ENCODE assay signal across 2 cellular contexts in genomic region chr10:93851169-93851568, GRCh38.
TF ChIP-seq lines count a peak whose summit lies in the region.

No MANE protein-coding gene starts in this region.

TF ChIP-seq in GM23338, 12 proteins besides CTCF, POLR2A, EP300 and RAD21 (continued from another document):
- no peak for TF ChIP-seq ETS1 (IDR thresholded peaks at IDR 0.05)
- no peak for TF ChIP-seq ZNF114 (CRISPR knock-in tag; IDR thresholded peaks at IDR 0.05)
- no peak for TF ChIP-seq ZNF462 (CRISPR knock-in tag; IDR thresholded peaks at IDR 0.05)
- no peak for TF ChIP-seq CREB1 (CRISPR knock-in tag; IDR thresholded peaks at IDR 0.05; ENCODE audit: low read depth)
- no peak for TF ChIP-seq EZH2phosphoT487 (IDR thresholded peaks at IDR 0.05; ENCODE audit: unreplicated experiment)
- no peak for TF ChIP-seq POLR2AphosphoS5 (IDR thresholded peaks at IDR 0.05; ENCODE audit: low read depth)
- no peak for TF ChIP-seq NANOG (IDR thresholded peaks at IDR 0.05; ENCODE audit: borderline replicate concordance)
- no peak for TF ChIP-seq JUNB (IDR thresholded peaks at IDR 0.05; ENCODE audit: unreplicated experiment)
- no peak for TF ChIP-seq ZNF331 (CRISPR knock-in tag; IDR thresholded peaks at IDR 0.05; ENCODE audit: low read depth)
- TF ChIP-seq STAT1 (IDR thresholded peaks at IDR 0.05; ENCODE audit: unreplicated experiment) = no peak
- TF ChIP-seq, protein P1, sequence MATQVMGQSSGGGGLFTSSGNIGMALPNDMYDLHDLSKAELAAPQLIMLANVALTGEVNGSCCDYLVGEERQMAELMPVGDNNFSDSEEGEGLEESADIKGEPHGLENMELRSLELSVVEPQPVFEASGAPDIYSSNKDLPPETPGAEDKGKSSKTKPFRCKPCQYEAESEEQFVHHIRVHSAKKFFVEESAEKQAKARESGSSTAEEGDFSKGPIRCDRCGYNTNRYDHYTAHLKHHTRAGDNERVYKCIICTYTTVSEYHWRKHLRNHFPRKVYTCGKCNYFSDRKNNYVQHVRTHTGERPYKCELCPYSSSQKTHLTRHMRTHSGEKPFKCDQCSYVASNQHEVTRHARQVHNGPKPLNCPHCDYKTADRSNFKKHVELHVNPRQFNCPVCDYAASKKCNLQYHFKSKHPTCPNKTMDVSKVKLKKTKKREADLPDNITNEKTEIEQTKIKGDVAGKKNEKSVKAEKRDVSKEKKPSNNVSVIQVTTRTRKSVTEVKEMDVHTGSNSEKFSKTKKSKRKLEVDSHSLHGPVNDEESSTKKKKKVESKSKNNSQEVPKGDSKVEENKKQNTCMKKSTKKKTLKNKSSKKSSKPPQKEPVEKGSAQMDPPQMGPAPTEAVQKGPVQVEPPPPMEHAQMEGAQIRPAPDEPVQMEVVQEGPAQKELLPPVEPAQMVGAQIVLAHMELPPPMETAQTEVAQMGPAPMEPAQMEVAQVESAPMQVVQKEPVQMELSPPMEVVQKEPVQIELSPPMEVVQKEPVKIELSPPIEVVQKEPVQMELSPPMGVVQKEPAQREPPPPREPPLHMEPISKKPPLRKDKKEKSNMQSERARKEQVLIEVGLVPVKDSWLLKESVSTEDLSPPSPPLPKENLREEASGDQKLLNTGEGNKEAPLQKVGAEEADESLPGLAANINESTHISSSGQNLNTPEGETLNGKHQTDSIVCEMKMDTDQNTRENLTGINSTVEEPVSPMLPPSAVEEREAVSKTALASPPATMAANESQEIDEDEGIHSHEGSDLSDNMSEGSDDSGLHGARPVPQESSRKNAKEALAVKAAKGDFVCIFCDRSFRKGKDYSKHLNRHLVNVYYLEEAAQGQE (IDR thresholded peaks at IDR 0.05; ENCODE audit: unreplicated experiment) = no peak

TF ChIP-seq in GM12878, 131 proteins besides CTCF, POLR2A, EP300 and RAD21 (continued from another document):
- TF ChIP-seq ZSCAN29 (IDR thresholded peaks at IDR 0.05) (no peak), TAF1 (IDR thresholded peaks at IDR 0.05; ENCODE audit: borderline replicate concordance, low read depth, low read length) (no peak), JUNB (IDR thresholded peaks at IDR 0.05) (no peak), CHD1 (IDR thresholded peaks at IDR 0.05; ENCODE audit: low read depth, low read length) (no peak), BHLHE40 (IDR thresholded peaks at IDR 0.05; ENCODE audit: borderline replicate concordance in 1 of 2, low read depth in 2 of 2, low read length in 1 of 2) (no peak), NR2F1 (conservative IDR thresholded peaks at IDR 0.05) (no peak)
